ENCODE assay signal across 32 cellular contexts in the genomic region with DNA sequence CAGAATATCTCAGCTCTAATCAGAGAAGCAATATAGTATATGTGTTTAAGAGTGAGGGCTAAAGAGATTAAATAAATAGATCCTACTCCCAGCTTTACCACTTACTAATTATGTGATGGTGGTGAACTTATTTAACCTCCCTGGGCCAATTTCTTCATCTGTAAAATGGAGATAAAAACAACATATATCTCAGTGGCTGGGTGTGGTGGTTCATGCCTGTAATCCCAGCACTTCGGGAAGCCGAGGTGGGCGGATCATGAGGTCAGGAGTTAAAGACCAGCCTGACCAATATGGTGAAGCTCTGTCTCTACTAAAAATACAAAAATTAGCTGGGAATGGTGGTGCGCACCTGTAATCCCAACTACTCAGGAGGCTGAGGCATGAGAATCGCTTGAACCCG.
"Had no signal": no experiment of that assay in that cellular context is flagged by ENCODE, and none has a peak within 500 bp of the region (broad histone marks: within the 10 kb centered on the region; RNA-seq: fewer than 3 reads in every experiment).

No MANE protein-coding gene starts in this region.

- H3K9me3 ChIP-seq: esophagus muscularis mucosa, gastrocnemius medialis, heart left ventricle had no signal

- H3K27me3 Mint-ChIP-seq: activated CD4-positive, alpha-beta memory T cell treated with anti-CD3 and anti-CD28 coated beads, Interleukin-2, amount 10 ng/mL, durations not matched to agents 7 days and 5 days; activated CD4-positive, alpha-beta T cell treated with anti-CD3 and anti-CD28 coated beads, Interleukin-2, amount 10 ng/mL, durations not matched to agents 7 days and 5 days; activated naive CD4-positive, alpha-beta T cell treated with anti-CD3 and anti-CD28 coated beads, Interleukin-2, amount 10 ng/mL, durations not matched to agents 7 days and 5 days; activated naive CD8-positive, alpha-beta T cell treated with anti-CD3 and anti-CD28 coated beads, Interleukin-2, amount 10 ng/mL, durations not matched to agents 7 days and 5 days; activated T-cell treated with anti-CD3 and anti-CD28 coated beads, Interleukin-2, amount 50 U/mL, for 24 hours; central memory CD8-positive, alpha-beta T cell; dendritic cell treated with granulocyte-macrophage colony-stimulating factor and Interleukin-4, amounts not matched to agents 40 ng/mL and 50 ng/mL, for 4 days had no signal

- H3K36me3 Mint-ChIP-seq: activated naive CD4-positive, alpha-beta T cell treated with anti-CD3 and anti-CD28 coated beads, Interleukin-2, amount 10 ng/mL, durations not matched to agents 7 days and 5 days; activated naive CD8-positive, alpha-beta T cell treated with anti-CD3 and anti-CD28 coated beads, Interleukin-2, amount 10 ng/mL, durations not matched to agents 7 days and 5 days had no signal

- H3K27ac ChIP-seq: brain microvascular endothelial cell, coronary artery, dorsolateral prefrontal cortex, esophagus muscularis mucosa, foreskin keratinocyte, gastrocnemius medialis, heart left ventricle had no signal

- H3K4me3 Mint-ChIP-seq: activated CD4-positive, alpha-beta memory T cell treated with anti-CD3 and anti-CD28 coated beads, Interleukin-2, amount 10 ng/mL, durations not matched to agents 7 days and 5 days; activated CD4-positive, alpha-beta T cell treated with anti-CD3 and anti-CD28 coated beads, Interleukin-2, amount 10 ng/mL, durations not matched to agents 7 days and 5 days; activated naive CD4-positive, alpha-beta T cell treated with anti-CD3 and anti-CD28 coated beads, Interleukin-2, amount 10 ng/mL, durations not matched to agents 7 days and 5 days; activated naive CD8-positive, alpha-beta T cell treated with anti-CD3 and anti-CD28 coated beads, Interleukin-2, amount 10 ng/mL, durations not matched to agents 7 days and 5 days; activated T-cell treated with anti-CD3 and anti-CD28 coated beads, Interleukin-2, amount 50 U/mL, for 24 hours; activated T-cell treated with anti-CD3 and anti-CD28 coated beads, Interleukin-2, amount 50 U/mL, for 72 hours; central memory CD8-positive, alpha-beta T cell; dendritic cell treated with granulocyte-macrophage colony-stimulating factor and Interleukin-4, amounts not matched to agents 40 ng/mL and 50 ng/mL, for 4 days; endodermal cell; WTC11 had no signal

- H3K4me1 Mint-ChIP-seq: activated CD4-positive, alpha-beta memory T cell treated with anti-CD3 and anti-CD28 coated beads, Interleukin-2, amount 10 ng/mL, durations not matched to agents 7 days and 5 days; activated CD4-positive, alpha-beta T cell treated with anti-CD3 and anti-CD28 coated beads, Interleukin-2, amount 10 ng/mL, durations not matched to agents 7 days and 5 days; activated naive CD4-positive, alpha-beta T cell treated with anti-CD3 and anti-CD28 coated beads, Interleukin-2, amount 10 ng/mL, durations not matched to agents 7 days and 5 days; activated naive CD8-positive, alpha-beta T cell treated with anti-CD3 and anti-CD28 coated beads, Interleukin-2, amount 10 ng/mL, durations not matched to agents 7 days and 5 days; central memory CD8-positive, alpha-beta T cell; WTC11 had no signal

- H3K4me3 ChIP-seq: coronary artery, dorsolateral prefrontal cortex, esophagus muscularis mucosa, gastrocnemius medialis, heart left ventricle had no signal

- H3K27ac Mint-ChIP-seq: activated CD4-positive, alpha-beta memory T cell treated with anti-CD3 and anti-CD28 coated beads, Interleukin-2, amount 10 ng/mL, durations not matched to agents 7 days and 5 days; activated CD4-positive, alpha-beta T cell treated with anti-CD3 and anti-CD28 coated beads, Interleukin-2, amount 10 ng/mL, durations not matched to agents 7 days and 5 days; activated naive CD4-positive, alpha-beta T cell treated with anti-CD3 and anti-CD28 coated beads, Interleukin-2, amount 10 ng/mL, durations not matched to agents 7 days and 5 days; activated naive CD4-positive, alpha-beta T cell treated with anti-CD3 and anti-CD28 coated beads, Interleukin-2, amount 50 U/mL, for 72 hours; activated naive CD8-positive, alpha-beta T cell treated with anti-CD3 and anti-CD28 coated beads, Interleukin-2, amount 10 ng/mL, durations not matched to agents 7 days and 5 days; activated T-cell treated with anti-CD3 and anti-CD28 coated beads, Interleukin-2, amount 50 U/mL, for 24 hours; activated T-cell treated with anti-CD3 and anti-CD28 coated beads, Interleukin-2, amount 50 U/mL, for 72 hours; dendritic cell treated with granulocyte-macrophage colony-stimulating factor and Interleukin-4, amounts not matched to agents 40 ng/mL and 50 ng/mL, for 4 days; endodermal cell; WTC11 had no signal

- H3K9me3 Mint-ChIP-seq: activated CD4-positive, alpha-beta memory T cell treated with anti-CD3 and anti-CD28 coated beads, Interleukin-2, amount 10 ng/mL, durations not matched to agents 7 days and 5 days; activated CD4-positive, alpha-beta T cell treated with anti-CD3 and anti-CD28 coated beads, Interleukin-2, amount 10 ng/mL, durations not matched to agents 7 days and 5 days; activated naive CD8-positive, alpha-beta T cell treated with anti-CD3 and anti-CD28 coated beads, Interleukin-2, amount 10 ng/mL, durations not matched to agents 7 days and 5 days; activated T-cell treated with anti-CD3 and anti-CD28 coated beads, Interleukin-2, amount 50 U/mL, for 24 hours had no signal

- H3K27me3 ChIP-seq: brain microvascular endothelial cell, dorsolateral prefrontal cortex, esophagus muscularis mucosa, foreskin keratinocyte, gastrocnemius medialis, heart left ventricle had no signal

- H3K4me1 ChIP-seq: esophagus muscularis mucosa, foreskin keratinocyte had no signal

- H3K36me3 ChIP-seq: brain microvascular endothelial cell, esophagus muscularis mucosa, gastrocnemius medialis, heart left ventricle had no signal

- FAIRE-seq: astrocyte, bronchial epithelial cell, TTC549 had no signal

- ATAC-seq: activated naive CD4-positive, alpha-beta T cell treated with anti-CD3 and anti-CD28 coated beads, Interleukin-2, amount 50 U/mL, for 72 hours; activated T-cell treated with anti-CD3 and anti-CD28 coated beads, Interleukin-2, amount 50 U/mL, for 72 hours; foreskin keratinocyte; gastrocnemius medialis; heart left ventricle; WTC11 had no signal

- DNase-seq: activated CD4-positive, alpha-beta memory T cell treated with anti-CD3 and anti-CD28 coated beads, Interleukin-2, amount 10 ng/mL, durations not matched to agents 7 days and 5 days; activated CD4-positive, alpha-beta T cell treated with anti-CD3 and anti-CD28 coated beads for 1 hour; activated CD4-positive, alpha-beta T cell treated with anti-CD3 and anti-CD28 coated beads for 4 hours; activated CD4-positive, alpha-beta T cell treated with anti-CD3 and anti-CD28 coated beads, Interleukin-2, amount 10 ng/mL, durations not matched to agents 7 days and 5 days; activated CD4-positive, alpha-beta T cell treated with anti-CD3 and anti-CD28 coated beads, Interleukin-2, amount 50 U/mL, for 4 hours; activated CD8-positive, alpha-beta memory T cell treated with anti-CD3 and anti-CD28 coated beads, Interleukin-2, amount 50 U/mL, for 48 hours; activated gamma-delta T cell; activated naive CD4-positive, alpha-beta T cell; activated naive CD4-positive, alpha-beta T cell treated with anti-CD3 and anti-CD28 coated beads, Interleukin-2, amount 10 ng/mL, durations not matched to agents 7 days and 5 days; activated naive CD8-positive, alpha-beta T cell treated with anti-CD3 and anti-CD28 coated beads, Interleukin-2, amount 10 ng/mL, durations not matched to agents 7 days and 5 days; activated T-cell treated with anti-CD3 and anti-CD28 coated beads for 4 hours; activated T-cell treated with anti-CD3 and anti-CD28 coated beads, Interleukin-2, amount 50 U/mL, for 24 hours; activated T-cell treated with anti-CD3 and anti-CD28 coated beads, Interleukin-2, amount 50 U/mL, for 72 hours; anterior cingulate cortex; brain microvascular endothelial cell; dorsolateral prefrontal cortex; effector memory CD4-positive, alpha-beta T cell; endodermal cell; foreskin keratinocyte; gastrocnemius medialis; glutamatergic neuron; heart left ventricle; T-helper 2 cell had no signal
